1 cellular context compared by ENCODE assay signal in the genomic region with DNA sequence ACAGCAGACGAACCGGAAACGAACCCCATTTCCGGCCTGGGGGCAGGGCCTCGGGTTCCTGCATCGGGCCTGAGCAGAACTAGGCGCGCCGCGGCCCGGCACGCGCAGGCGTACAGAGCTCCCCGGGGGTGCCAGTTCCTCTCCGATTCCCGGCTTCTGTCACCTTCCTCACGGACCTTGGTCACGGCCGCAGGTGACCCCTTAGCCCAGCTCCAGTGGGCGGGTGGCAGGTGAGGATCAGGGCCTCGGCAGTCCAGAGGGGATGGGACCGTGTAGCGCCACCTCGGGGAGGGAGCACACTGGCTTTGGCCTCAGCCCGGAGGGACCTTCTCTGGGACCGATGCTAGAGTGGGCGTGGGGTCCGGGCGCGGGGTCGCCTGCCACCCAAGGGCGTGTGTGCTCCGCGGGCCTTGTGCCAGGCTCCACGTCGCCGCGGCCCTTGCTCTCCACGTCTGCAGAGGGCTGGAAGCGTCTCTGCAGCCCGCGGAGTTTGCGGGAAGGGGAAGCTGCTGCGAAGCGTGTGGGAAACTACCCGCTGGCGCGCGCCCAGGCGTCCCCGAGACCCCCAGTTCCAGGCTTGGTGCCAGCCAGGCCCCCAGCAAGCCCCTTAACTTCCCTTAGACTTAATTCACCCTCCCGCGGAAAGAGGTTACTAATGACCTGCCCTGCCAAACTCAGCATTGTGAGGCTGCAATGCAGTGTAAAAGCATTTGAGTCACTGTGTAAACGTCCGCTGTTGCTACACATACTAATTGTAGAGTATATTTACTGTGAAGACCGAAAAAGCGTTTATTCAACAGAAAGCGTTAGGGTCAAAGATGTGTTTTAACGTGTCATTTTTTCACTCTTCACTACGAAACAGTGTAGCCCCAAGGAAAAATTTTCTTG.
TF ChIP-seq lines count a peak whose summit lies in the region.

A gene (plus strand): TSS at position 48 of the 888 bp plus-strand sequence. CDS start 7,930 bp downstream, outside the sequence.

TF ChIP-seq in HepG2, 621 proteins besides CTCF, POLR2A, EP300 and RAD21 (continued from another document and continues in another):
- TF ChIP-seq, protein P1, sequence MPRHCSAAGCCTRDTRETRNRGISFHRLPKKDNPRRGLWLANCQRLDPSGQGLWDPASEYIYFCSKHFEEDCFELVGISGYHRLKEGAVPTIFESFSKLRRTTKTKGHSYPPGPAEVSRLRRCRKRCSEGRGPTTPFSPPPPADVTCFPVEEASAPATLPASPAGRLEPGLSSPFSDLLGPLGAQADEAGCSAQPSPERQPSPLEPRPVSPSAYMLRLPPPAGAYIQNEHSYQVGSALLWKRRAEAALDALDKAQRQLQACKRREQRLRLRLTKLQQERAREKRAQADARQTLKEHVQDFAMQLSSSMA (CRISPR knock-in tag; IDR thresholded peaks at IDR 0.05), result peak; percentile 86
- no peak; the same call in 1 of the 2 replicates for TF ChIP-seq ADNP (CRISPR knock-in tag; IDR thresholded peaks at IDR 0.05)
- TF ChIP-seq FOXP1 (IDR thresholded peaks at IDR 0.05), result no peak
- peak; percentile 72 for TF ChIP-seq FOXP1 (CRISPR knock-in tag; IDR thresholded peaks at IDR 0.05)
- peak; percentile 79; the same call in 1 of the 2 replicates for TF ChIP-seq ELF4 (CRISPR knock-in tag; IDR thresholded peaks at IDR 0.05; ENCODE audit: borderline replicate concordance)
- no peak for TF ChIP-seq TSC22D2 (CRISPR knock-in tag; IDR thresholded peaks at IDR 0.05; ENCODE audit: borderline replicate concordance)
- TF ChIP-seq, protein P2, sequence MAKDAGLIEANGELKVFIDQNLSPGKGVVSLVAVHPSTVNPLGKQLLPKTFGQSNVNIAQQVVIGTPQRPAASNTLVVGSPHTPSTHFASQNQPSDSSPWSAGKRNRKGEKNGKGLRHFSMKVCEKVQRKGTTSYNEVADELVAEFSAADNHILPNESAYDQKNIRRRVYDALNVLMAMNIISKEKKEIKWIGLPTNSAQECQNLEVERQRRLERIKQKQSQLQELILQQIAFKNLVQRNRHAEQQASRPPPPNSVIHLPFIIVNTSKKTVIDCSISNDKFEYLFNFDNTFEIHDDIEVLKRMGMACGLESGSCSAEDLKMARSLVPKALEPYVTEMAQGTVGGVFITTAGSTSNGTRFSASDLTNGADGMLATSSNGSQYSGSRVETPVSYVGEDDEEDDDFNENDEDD (CRISPR knock-in tag; IDR thresholded peaks at IDR 0.05; ENCODE audit: borderline replicate concordance), result peak; percentile 82; the same call in 1 of the 2 replicates
- TF ChIP-seq, protein P3, sequence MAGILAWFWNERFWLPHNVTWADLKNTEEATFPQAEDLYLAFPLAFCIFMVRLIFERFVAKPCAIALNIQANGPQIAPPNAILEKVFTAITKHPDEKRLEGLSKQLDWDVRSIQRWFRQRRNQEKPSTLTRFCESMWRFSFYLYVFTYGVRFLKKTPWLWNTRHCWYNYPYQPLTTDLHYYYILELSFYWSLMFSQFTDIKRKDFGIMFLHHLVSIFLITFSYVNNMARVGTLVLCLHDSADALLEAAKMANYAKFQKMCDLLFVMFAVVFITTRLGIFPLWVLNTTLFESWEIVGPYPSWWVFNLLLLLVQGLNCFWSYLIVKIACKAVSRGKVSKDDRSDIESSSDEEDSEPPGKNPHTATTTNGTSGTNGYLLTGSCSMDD (CRISPR knock-in tag; IDR thresholded peaks at IDR 0.05), result 0 out of 2 replicates have a peak, but pooled peaks have one; percentile 27
- TF ChIP-seq PTBP1 (IDR thresholded peaks at IDR 0.05; ENCODE audit: low read depth, low read length, poor library complexity, severe bottlenecking), result peak; percentile 95
- peak; percentile 99 for TF ChIP-seq ZNF230 (CRISPR knock-in tag; IDR thresholded peaks at IDR 0.05)
- TF ChIP-seq ZNF333 (CRISPR knock-in tag; IDR thresholded peaks at IDR 0.05; ENCODE audit: borderline replicate concordance), result peak; percentile 97
- TF ChIP-seq ZFP36L1 (CRISPR knock-in tag; IDR thresholded peaks at IDR 0.05), result peak; percentile 99
- TF ChIP-seq SKI (IDR thresholded peaks at IDR 0.05; ENCODE audit: partially characterized antibody), result peak; percentile 80
- TF ChIP-seq, protein P4, sequence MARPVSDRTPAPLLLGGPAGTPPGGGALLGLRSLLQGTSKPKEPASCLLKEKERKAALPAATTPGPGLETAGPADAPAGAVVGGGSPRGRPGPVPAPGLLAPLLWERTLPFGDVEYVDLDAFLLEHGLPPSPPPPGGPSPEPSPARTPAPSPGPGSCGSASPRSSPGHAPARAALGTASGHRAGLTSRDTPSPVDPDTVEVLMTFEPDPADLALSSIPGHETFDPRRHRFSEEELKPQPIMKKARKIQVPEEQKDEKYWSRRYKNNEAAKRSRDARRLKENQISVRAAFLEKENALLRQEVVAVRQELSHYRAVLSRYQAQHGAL (CRISPR knock-in tag; IDR thresholded peaks at IDR 0.05; ENCODE audit: not compliant biosample characterization), result peak; percentile 16
- TF ChIP-seq ZNF816 (CRISPR knock-in tag; IDR thresholded peaks at IDR 0.05; ENCODE audit: borderline replicate concordance), result peak; percentile 93; the same call in 1 of the 2 replicates
- TF ChIP-seq SOX13 (IDR thresholded peaks at IDR 0.05), result peak; percentile 61
- TF ChIP-seq SOX13 (CRISPR knock-in tag; conservative IDR thresholded peaks at IDR 0.05 in 1 of 2, IDR thresholded peaks at IDR 0.05 in 1 of 2), result peak; percentile 43 to 60; a peak in 2 of 4 replicates
- no peak for TF ChIP-seq SUZ12 (IDR thresholded peaks at IDR 0.05; ENCODE audit: low read depth, low read length)
- TF ChIP-seq NR1H2 (CRISPR knock-in tag; IDR thresholded peaks at IDR 0.05; ENCODE audit: borderline replicate concordance, low read depth), result peak; percentile 33; the same call in 1 of the 2 replicates
- TF ChIP-seq, protein P5, sequence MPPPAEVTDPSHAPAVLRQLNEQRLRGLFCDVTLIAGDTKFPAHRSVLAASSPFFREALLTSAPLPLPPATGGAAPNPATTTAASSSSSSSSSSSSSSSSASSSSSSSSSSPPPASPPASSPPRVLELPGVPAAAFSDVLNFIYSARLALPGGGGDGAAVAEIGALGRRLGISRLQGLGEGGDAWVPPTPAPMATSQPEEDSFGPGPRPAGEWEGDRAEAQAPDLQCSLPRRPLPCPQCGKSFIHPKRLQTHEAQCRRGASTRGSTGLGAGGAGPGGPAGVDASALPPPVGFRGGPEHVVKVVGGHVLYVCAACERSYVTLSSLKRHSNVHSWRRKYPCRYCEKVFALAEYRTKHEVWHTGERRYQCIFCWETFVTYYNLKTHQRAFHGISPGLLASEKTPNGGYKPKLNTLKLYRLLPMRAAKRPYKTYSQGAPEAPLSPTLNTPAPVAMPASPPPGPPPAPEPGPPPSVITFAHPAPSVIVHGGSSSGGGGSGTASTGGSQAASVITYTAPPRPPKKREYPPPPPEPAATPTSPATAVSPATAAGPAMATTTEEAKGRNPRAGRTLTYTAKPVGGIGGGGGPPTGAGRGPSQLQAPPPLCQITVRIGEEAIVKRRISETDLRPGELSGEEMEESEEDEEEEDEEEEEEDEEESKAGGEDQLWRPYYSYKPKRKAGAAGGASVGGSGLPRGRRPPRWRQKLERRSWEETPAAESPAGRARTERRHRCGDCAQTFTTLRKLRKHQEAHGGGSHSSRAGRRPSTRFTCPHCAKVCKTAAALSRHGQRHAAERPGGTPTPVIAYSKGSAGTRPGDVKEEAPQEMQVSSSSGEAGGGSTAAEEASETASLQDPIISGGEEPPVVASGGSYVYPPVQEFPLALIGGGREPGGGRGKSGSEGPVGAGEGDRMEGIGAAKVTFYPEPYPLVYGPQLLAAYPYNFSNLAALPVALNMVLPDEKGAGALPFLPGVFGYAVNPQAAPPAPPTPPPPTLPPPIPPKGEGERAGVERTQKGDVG (CRISPR knock-in tag; IDR thresholded peaks at IDR 0.05; ENCODE audit: borderline replicate concordance), result peak; percentile 95; the same call in 1 of the 2 replicates
- TF ChIP-seq KDM1A (CRISPR knock-in tag; IDR thresholded peaks at IDR 0.05), result no peak
- peak; percentile 97 for TF ChIP-seq KDM2A (CRISPR knock-in tag; IDR thresholded peaks at IDR 0.05; ENCODE audit: borderline replicate concordance, low read depth)
- TF ChIP-seq ZNF501 (CRISPR knock-in tag; IDR thresholded peaks at IDR 0.05), result peak; percentile 100
- 0 out of 2 replicates have a peak, but pooled peaks have one; percentile 59 for TF ChIP-seq ZNF614 (CRISPR knock-in tag; IDR thresholded peaks at IDR 0.05; ENCODE audit: borderline replicate concordance)
- peak; percentile 87; the same call in 1 of the 2 replicates for TF ChIP-seq CC2D1A (CRISPR knock-in tag; IDR thresholded peaks at IDR 0.05)
- no peak for TF ChIP-seq U2AF2 (IDR thresholded peaks at IDR 0.05; ENCODE audit: low read depth, low read length)
- TF ChIP-seq, protein P6, sequence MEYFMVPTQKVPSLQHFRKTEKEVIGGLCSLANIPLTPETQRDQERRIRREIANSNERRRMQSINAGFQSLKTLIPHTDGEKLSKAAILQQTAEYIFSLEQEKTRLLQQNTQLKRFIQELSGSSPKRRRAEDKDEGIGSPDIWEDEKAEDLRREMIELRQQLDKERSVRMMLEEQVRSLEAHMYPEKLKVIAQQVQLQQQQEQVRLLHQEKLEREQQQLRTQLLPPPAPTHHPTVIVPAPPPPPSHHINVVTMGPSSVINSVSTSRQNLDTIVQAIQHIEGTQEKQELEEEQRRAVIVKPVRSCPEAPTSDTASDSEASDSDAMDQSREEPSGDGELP (IDR thresholded peaks at IDR 0.05; ENCODE audit: borderline replicate concordance, low read depth), result no peak; the same call in 1 of the 2 replicates
- TF ChIP-seq, protein P7, sequence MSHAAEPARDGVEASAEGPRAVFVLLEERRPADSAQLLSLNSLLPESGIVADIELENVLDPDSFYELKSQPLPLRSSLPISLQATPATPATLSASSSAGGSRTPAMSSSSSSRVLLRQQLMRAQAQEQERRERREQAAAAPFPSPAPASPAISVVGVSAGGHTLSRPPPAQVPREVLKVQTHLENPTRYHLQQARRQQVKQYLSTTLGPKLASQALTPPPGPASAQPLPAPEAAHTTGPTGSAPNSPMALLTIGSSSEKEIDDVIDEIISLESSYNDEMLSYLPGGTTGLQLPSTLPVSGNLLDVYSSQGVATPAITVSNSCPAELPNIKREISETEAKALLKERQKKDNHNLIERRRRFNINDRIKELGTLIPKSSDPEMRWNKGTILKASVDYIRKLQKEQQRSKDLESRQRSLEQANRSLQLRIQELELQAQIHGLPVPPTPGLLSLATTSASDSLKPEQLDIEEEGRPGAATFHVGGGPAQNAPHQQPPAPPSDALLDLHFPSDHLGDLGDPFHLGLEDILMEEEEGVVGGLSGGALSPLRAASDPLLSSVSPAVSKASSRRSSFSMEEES (CRISPR knock-in tag; IDR thresholded peaks at IDR 0.05), result peak; percentile 72
- peak; percentile 97 for TF ChIP-seq HIVEP1 (CRISPR knock-in tag; IDR thresholded peaks at IDR 0.05)
- peak; percentile 83; the same call in 1 of the 2 replicates for TF ChIP-seq ZNF792 (CRISPR knock-in tag; IDR thresholded peaks at IDR 0.05)
- peak; percentile 76; the same call in 1 of the 2 replicates for TF ChIP-seq MAF1 (CRISPR knock-in tag; IDR thresholded peaks at IDR 0.05; ENCODE audit: borderline replicate concordance)
- TF ChIP-seq, protein P8, sequence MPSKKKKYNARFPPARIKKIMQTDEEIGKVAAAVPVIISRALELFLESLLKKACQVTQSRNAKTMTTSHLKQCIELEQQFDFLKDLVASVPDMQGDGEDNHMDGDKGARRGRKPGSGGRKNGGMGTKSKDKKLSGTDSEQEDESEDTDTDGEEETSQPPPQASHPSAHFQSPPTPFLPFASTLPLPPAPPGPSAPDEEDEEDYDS (CRISPR knock-in tag; IDR thresholded peaks at IDR 0.05), result peak; percentile 32
- TF ChIP-seq RFXANK (CRISPR knock-in tag; IDR thresholded peaks at IDR 0.05), result no peak
- TF ChIP-seq HMG20B (CRISPR knock-in tag; conservative IDR thresholded peaks at IDR 0.05), result 0 out of 2 replicates have a peak, but pooled peaks have one; percentile 10
- TF ChIP-seq PITX1 (CRISPR knock-in tag; IDR thresholded peaks at IDR 0.05), result peak; percentile 90
- no peak for TF ChIP-seq ATF1 (CRISPR knock-in tag; IDR thresholded peaks at IDR 0.05)
- TF ChIP-seq, protein P9, sequence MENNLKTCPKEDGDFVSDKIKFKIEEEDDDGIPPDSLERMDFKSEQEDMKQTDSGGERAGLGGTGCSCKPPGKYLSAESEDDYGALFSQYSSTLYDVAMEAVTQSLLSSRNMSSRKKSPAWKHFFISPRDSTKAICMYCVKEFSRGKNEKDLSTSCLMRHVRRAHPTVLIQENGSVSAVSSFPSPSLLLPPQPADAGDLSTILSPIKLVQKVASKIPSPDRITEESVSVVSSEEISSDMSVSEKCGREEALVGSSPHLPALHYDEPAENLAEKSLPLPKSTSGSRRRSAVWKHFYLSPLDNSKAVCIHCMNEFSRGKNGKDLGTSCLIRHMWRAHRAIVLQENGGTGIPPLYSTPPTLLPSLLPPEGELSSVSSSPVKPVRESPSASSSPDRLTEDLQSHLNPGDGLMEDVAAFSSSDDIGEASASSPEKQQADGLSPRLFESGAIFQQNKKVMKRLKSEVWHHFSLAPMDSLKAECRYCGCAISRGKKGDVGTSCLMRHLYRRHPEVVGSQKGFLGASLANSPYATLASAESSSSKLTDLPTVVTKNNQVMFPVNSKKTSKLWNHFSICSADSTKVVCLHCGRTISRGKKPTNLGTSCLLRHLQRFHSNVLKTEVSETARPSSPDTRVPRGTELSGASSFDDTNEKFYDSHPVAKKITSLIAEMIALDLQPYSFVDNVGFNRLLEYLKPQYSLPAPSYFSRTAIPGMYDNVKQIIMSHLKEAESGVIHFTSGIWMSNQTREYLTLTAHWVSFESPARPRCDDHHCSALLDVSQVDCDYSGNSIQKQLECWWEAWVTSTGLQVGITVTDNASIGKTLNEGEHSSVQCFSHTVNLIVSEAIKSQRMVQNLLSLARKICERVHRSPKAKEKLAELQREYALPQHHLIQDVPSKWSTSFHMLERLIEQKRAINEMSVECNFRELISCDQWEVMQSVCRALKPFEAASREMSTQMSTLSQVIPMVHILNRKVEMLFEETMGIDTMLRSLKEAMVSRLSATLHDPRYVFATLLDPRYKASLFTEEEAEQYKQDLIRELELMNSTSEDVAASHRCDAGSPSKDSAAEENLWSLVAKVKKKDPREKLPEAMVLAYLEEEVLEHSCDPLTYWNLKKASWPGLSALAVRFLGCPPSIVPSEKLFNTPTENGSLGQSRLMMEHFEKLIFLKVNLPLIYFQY (CRISPR knock-in tag; IDR thresholded peaks at IDR 0.05; ENCODE audit: borderline replicate concordance), result peak; percentile 76
- peak; percentile 94 for TF ChIP-seq BORCS8-MEF2B (CRISPR knock-in tag; IDR thresholded peaks at IDR 0.05)
